ENCODE assay signal across 1 cellular context in genomic region chr15:31516459-31516858, GRCh38.
TF ChIP-seq lines count a peak whose summit lies in the region.

No MANE protein-coding gene starts in this region.

TF ChIP-seq in K562, 482 proteins besides CTCF, POLR2A, EP300 and RAD21 (continued from another document):
- no peak for TF ChIP-seq REST (CRISPR knock-in tag; IDR thresholded peaks at IDR 0.05; ENCODE audit: low read depth)
- TF ChIP-seq GABPA (tag; conservative IDR thresholded peaks at IDR 0.05; ENCODE audit: low read depth), result no peak
- TF ChIP-seq ARID1B (IDR thresholded peaks at IDR 0.05), result peak; percentile 79
- TF ChIP-seq TCF3 (CRISPR knock-in tag; IDR thresholded peaks at IDR 0.05), result peak; percentile 49
- no peak for TF ChIP-seq WHSC1 (IDR thresholded peaks at IDR 0.05; ENCODE audit: low read length)
- TF ChIP-seq ILF3 (IDR thresholded peaks at IDR 0.05; ENCODE audit: borderline replicate concordance), result no peak
- TF ChIP-seq CBFA2T3 (IDR thresholded peaks at IDR 0.05), result peak; percentile 63
- no peak for TF ChIP-seq ZNF79 (CRISPR knock-in tag; IDR thresholded peaks at IDR 0.05; ENCODE audit: low read depth)
- no peak for TF ChIP-seq ZNF507 (tag; conservative IDR thresholded peaks at IDR 0.05)
- no peak for TF ChIP-seq NR2C2 (CRISPR knock-in tag; IDR thresholded peaks at IDR 0.05)
- TF ChIP-seq NR2C2 (tag; IDR thresholded peaks at IDR 0.05), result no peak
- TF ChIP-seq ADNP (tag; IDR thresholded peaks at IDR 0.05), result no peak
- no peak for TF ChIP-seq GTF2F1 (IDR thresholded peaks at IDR 0.05; ENCODE audit: low read depth, low read length)
- TF ChIP-seq ZNF584 (CRISPR knock-in tag; IDR thresholded peaks at IDR 0.05; ENCODE audit: low read depth), result no peak
- TF ChIP-seq ZBTB5 (IDR thresholded peaks at IDR 0.05), result no peak
- TF ChIP-seq SMC3 (conservative IDR thresholded peaks at IDR 0.05; ENCODE audit: insufficient read depth, low read depth, low read length), result no peak
- TF ChIP-seq MECOM (CRISPR knock-in tag; IDR thresholded peaks at IDR 0.05), result no peak
- peak; percentile 51; the same call in 1 of the 2 replicates for TF ChIP-seq SPI1 (IDR thresholded peaks at IDR 0.05; ENCODE audit: borderline replicate concordance, low read depth, low read length)
- no peak for TF ChIP-seq RBFOX2 (IDR thresholded peaks at IDR 0.05; ENCODE audit: low read depth, low read length)
- peak; percentile 67 for TF ChIP-seq TAL1 (IDR thresholded peaks at IDR 0.05)
- TF ChIP-seq BRCA1 (IDR thresholded peaks at IDR 0.05), result no peak
- TF ChIP-seq BRCA1 (CRISPR knock-in tag; IDR thresholded peaks at IDR 0.05), result no peak
- TF ChIP-seq HMBOX1 (IDR thresholded peaks at IDR 0.05), result no peak
- peak; percentile 36; the same call in 1 of the 2 replicates for TF ChIP-seq NCOR1 (IDR thresholded peaks at IDR 0.05)
- no peak for TF ChIP-seq ZNF133 (CRISPR knock-in tag; IDR thresholded peaks at IDR 0.05)
- TF ChIP-seq ASH1L (IDR thresholded peaks at IDR 0.05; ENCODE audit: borderline replicate concordance, low read depth, partially characterized antibody), result no peak
- TF ChIP-seq KDM5B (IDR thresholded peaks at IDR 0.05; ENCODE audit: insufficient replicate concordance, low read depth, low read length), result no peak
- TF ChIP-seq PHF8 (IDR thresholded peaks at IDR 0.05; ENCODE audit: borderline replicate concordance, low read length), result no peak
- no peak for TF ChIP-seq CEBPG (CRISPR knock-in tag; IDR thresholded peaks at IDR 0.05)
- TF ChIP-seq CEBPG (tag; conservative IDR thresholded peaks at IDR 0.05 in 1 of 2, IDR thresholded peaks at IDR 0.05 in 1 of 2), result no peak
TF ChIP-seq in K562: peak in this region for 9.
